Comparison of ENCODE assay signal across 7 cellular contexts in genomic region chr20:36773548-36774242, GRCh38.
DNase-seq lines count a peak whose midpoint lies in the region; ATAC-seq lines count a peak whose summit lies in the region.

TSS of gene DSN1 (minus strand) at chr20:36773763. CDS start at chr20:36771458, 2,305 bp downstream.

- DNase-seq in NCI-H2081 treated with DMSO at 0.1 percent for 48 hours (lab: John Stamatoyannopoulos, UW) (peak; percentile 86), T1000 (lab: John Stamatoyannopoulos, UW) (peak; percentile 98), astrocyte of the hippocampus (ENCODE audit: low read depth, low spot score) (peak; percentile 99), hippocampal formation (lab: John Stamatoyannopoulos, UW) (peak; percentile 68 to 86), retina (peak; percentile 99)

- ATAC-seq in GM18517 (IDR thresholded peaks at IDR 0.05; ENCODE audit: unreplicated experiment) (peak; percentile 79), HG03039 (IDR thresholded peaks at IDR 0.05; ENCODE audit: unreplicated experiment) (peak; percentile 81)

Comparison
In these comparisons a context has a peak if more than half of its experiments do, and no peak if none do; other contexts are left out.
1. Peak in every context shown above with its lines: DNase-seq and ATAC-seq.